Comparison of ENCODE assay signal across 10 cellular contexts in the genomic region with DNA sequence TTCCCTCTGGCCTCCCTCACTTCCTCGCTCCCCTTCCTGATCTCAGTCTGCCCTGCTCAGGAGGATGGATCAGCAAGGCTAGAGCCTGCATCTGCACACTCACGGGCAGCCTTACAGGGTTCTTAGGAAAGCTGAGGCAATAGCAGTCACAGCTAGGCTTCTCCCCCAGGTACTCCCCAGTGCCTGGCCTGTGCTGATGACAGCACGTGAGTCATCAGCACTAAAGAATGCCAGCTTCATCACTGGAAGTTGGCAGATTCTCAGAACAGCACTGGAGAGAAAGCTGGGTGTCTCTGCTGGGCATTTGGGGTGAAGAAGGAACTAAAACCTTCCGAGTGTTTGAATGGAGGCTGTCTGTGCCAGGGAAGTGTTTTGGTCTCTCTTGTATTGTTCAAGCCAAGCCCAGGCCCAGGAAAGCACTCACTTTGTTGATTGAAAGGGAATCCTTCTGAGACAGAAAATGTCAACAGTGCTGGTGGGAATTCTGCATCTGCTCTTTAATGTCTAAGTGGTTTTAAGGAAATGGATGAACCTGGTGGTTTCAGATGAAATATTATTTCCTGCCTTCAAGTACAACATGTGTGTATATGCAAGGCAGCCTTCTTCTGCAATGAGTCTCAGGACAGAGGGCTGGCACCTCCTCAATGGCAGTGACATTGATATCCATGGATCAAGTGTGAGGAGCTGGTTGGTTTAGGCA.
A peak's percentile ranks its signal among the peaks of the same experiment; 100 is the strongest.
DNase-seq lines count a peak whose midpoint lies in the region; ATAC-seq and TF ChIP-seq lines count a peak whose summit lies in the region.
"Had no signal": no experiment of that assay in that cellular context is flagged by ENCODE, and none has a peak within 500 bp of the region (broad histone marks: within the 10 kb centered on the region; RNA-seq: fewer than 3 reads in every experiment).

No MANE protein-coding gene starts in this region.

- H3K4me1 ChIP-seq in Karpas-422 (ENCODE audit: low read length) (peaks cover 12% of the 10 kb centered on the region), mesendoderm (ENCODE audit: control insufficient read depth, low read depth, low read length) (peaks cover 1% of the 10 kb centered on the region)
- no peaks in the 10 kb centered on the region for H3K4me1 ChIP-seq in CD4-positive, alpha-beta memory T cell (ENCODE audit: insufficient read depth, low read length)

- no peak overlapping the region for H2AK5ac ChIP-seq in mesendoderm (ENCODE audit: low read length)

- H3K4me2 ChIP-seq in Karpas-422 (ENCODE audit: low read depth, low read length, poor library complexity, severe bottlenecking), result no peak overlapping the region
- no peak overlapping the region for H3K4me2 ChIP-seq in mesendoderm (ENCODE audit: low read length)

- H3K27me3 ChIP-seq in Karpas-422 (ENCODE audit: low read length), result no peaks in the 10 kb centered on the region
- H3K27me3 ChIP-seq in mesendoderm (ENCODE audit: insufficient read depth, low read length, poor library complexity), result no peaks in the 10 kb centered on the region
- no peaks in the 10 kb centered on the region for H3K27me3 ChIP-seq in CD4-positive, alpha-beta memory T cell (ENCODE audit: insufficient read depth, low read length)

- no peaks in the 10 kb centered on the region for H3K9me3 ChIP-seq in Karpas-422 (ENCODE audit: low read length)
- H3K9me3 ChIP-seq in CD4-positive, alpha-beta memory T cell (ENCODE audit: control insufficient read depth in 1 of 2, low read length in 2 of 2), result no peaks in the 10 kb centered on the region

- no peak overlapping the region for H4K5ac ChIP-seq in mesendoderm (ENCODE audit: low read length)

- ATAC-seq in HG02588 (IDR thresholded peaks at IDR 0.05; ENCODE audit: unreplicated experiment) (no peak), GM21360 (IDR thresholded peaks at IDR 0.05; ENCODE audit: unreplicated experiment) (no peak)
- ATAC-seq: Right ventricle myocardium inferior had no signal

- H3K23ac ChIP-seq in mesendoderm (ENCODE audit: low read length), result no peak overlapping the region

- no peaks in the 10 kb centered on the region for H3K36me3 Mint-ChIP-seq in MCF 10A (ENCODE audit: insufficient read depth, unreplicated experiment)
- no peaks in the 10 kb centered on the region for H3K36me3 Mint-ChIP-seq in CD4-positive, alpha-beta memory T cell
- H3K36me3 Mint-ChIP-seq: activated naive CD4-positive, alpha-beta T cell treated with anti-CD3 and anti-CD28 coated beads, Interleukin-2, amount 50 U/mL, for 24 hours had no signal

- CTCF ChIA-PET in MCF 10A (lab: Yijun Ruan, JAX), result interaction anchor here (1.0 to 1.5 kb wide), 4 partner anchors 19 to 671 kb away, joined by 3 to 5 read pairs (median 3); no protein-coding TSS in a partner anchor
- CTCF ChIA-PET in CD4-positive, alpha-beta memory T cell (lab: Charles Lee; ENCODE audit: partially characterized antibody), result no interaction called here

- no peak overlapping the region for H3K9ac ChIP-seq in Karpas-422 (ENCODE audit: low read length)
- no peak overlapping the region for H3K9ac ChIP-seq in mesendoderm (ENCODE audit: low read length)

- BruUV-seq in MCF 10A (replicated peaks; lab: Mats Ljungman, UMichigan), result no TSS peak

- POLR2A ChIA-PET in MCF 10A (lab: Yijun Ruan, JAX), result interaction anchor here (0.6 to 1.7 kb wide), 4 partner anchors 9 to 744 kb away, joined by 3 to 16 read pairs (median 4); a partner anchor contains a TSS
- POLR2A ChIA-PET in CD4-positive, alpha-beta memory T cell (lab: Charles Lee; ENCODE audit: partially characterized antibody), result no interaction called here

- peak overlapping the region; percentile 35 for H3K56ac ChIP-seq in mesendoderm (ENCODE audit: low read length)

- intact Hi-C loops in MCF 10A (cut with micrococcal nuclease), result no loop called here
- intact Hi-C loops in CD4-positive, alpha-beta memory T cell (cut with micrococcal nuclease), result no loop called here

- no peak overlapping the region for H3K4me3 Mint-ChIP-seq in MCF 10A (ENCODE audit: unreplicated experiment)
- H3K4me3 Mint-ChIP-seq in CD4-positive, alpha-beta memory T cell, result no peak overlapping the region
- H3K4me3 Mint-ChIP-seq: activated naive CD4-positive, alpha-beta T cell treated with anti-CD3 and anti-CD28 coated beads, Interleukin-2, amount 50 U/mL, for 24 hours had no signal

- H3K27ac ChIP-seq in Karpas-422 (ENCODE audit: low read length) (no peak overlapping the region), mesendoderm (ENCODE audit: low read depth, low read length) (no peak overlapping the region)
- no peak overlapping the region for H3K27ac ChIP-seq in CD4-positive, alpha-beta memory T cell (ENCODE audit: low read depth, low read length)

- no CpG with 5 or more reads among the region's 4 CpGs for WGBS in mesendoderm (ENCODE audit: extremely low coverage, insufficient coverage, low lambda C conversion rate)

- no peaks in the 10 kb centered on the region for H3K27me3 Mint-ChIP-seq in MCF 10A (ENCODE audit: insufficient read depth, unreplicated experiment)
- peaks cover 0 to 6% of the 10 kb centered on the region in 2 donors for H3K27me3 Mint-ChIP-seq in CD4-positive, alpha-beta memory T cell
- H3K27me3 Mint-ChIP-seq: activated naive CD4-positive, alpha-beta T cell treated with anti-CD3 and anti-CD28 coated beads, Interleukin-2, amount 50 U/mL, for 24 hours had no signal

- no peak overlapping the region for H3K18ac ChIP-seq in mesendoderm (ENCODE audit: low read length)

- H3K4me1 Mint-ChIP-seq in MCF 10A (ENCODE audit: insufficient read depth, unreplicated experiment), result peaks cover 40% of the 10 kb centered on the region
- H3K4me1 Mint-ChIP-seq in CD4-positive, alpha-beta memory T cell, result no peaks in the 10 kb centered on the region
- H3K4me1 Mint-ChIP-seq: activated naive CD4-positive, alpha-beta T cell treated with anti-CD3 and anti-CD28 coated beads, Interleukin-2, amount 50 U/mL, for 24 hours had no signal

- H3K79me2 ChIP-seq in Karpas-422 (ENCODE audit: low read length) (no peaks in the 10 kb centered on the region), mesendoderm (ENCODE audit: control insufficient read depth, insufficient read depth, low read length) (no peaks in the 10 kb centered on the region)

- no peaks in the 10 kb centered on the region for H3K79me1 ChIP-seq in mesendoderm (ENCODE audit: low read length)

- H3K4me3 ChIP-seq in Karpas-422 (ENCODE audit: low read length) (no peak overlapping the region), mesendoderm (ENCODE audit: low read length) (no peak overlapping the region)
- no peak overlapping the region for H3K4me3 ChIP-seq in CD4-positive, alpha-beta memory T cell (ENCODE audit: low read length in 2 of 2)

- peak; percentile 71 for DNase-seq in DMS53 treated with DMSO at 0.1 percent for 48 hours (lab: John Stamatoyannopoulos, UW; ENCODE audit: unreplicated experiment)
- DNase-seq in Karpas-422, result no peak
- peak; percentile 93 for DNase-seq in MCF 10A (ENCODE audit: unreplicated experiment)
- DNase-seq in mesendoderm, result peak; percentile 76
- DNase-seq in NCI-H2171 treated with DMSO at 0.1 percent for 48 hours (lab: John Stamatoyannopoulos, UW), result no peak
- no peak for DNase-seq in CD4-positive, alpha-beta memory T cell

- H2BK5ac ChIP-seq in mesendoderm (ENCODE audit: low read length), result no peak overlapping the region

- no peak overlapping the region for H2BK15ac ChIP-seq in mesendoderm (replicated peaks; ENCODE audit: low read depth)

- no peaks in the 10 kb centered on the region for H3K9me2 ChIP-seq in Karpas-422 (replicated peaks; ENCODE audit: insufficient read depth, low read length)

- TF ChIP-seq CTCF in MCF 10A (IDR thresholded peaks at IDR 0.05; ENCODE audit: unreplicated experiment), result no peak

- H2AFZ ChIP-seq in Karpas-422 (ENCODE audit: low read length), result 0 out of 2 replicates have a peak overlapping the region, but pooled peaks have one; percentile 17

- H3K36me3 ChIP-seq in Karpas-422 (ENCODE audit: insufficient read depth, low read length), result no peaks in the 10 kb centered on the region
- no peaks in the 10 kb centered on the region for H3K36me3 ChIP-seq in mesendoderm (ENCODE audit: control insufficient read depth, insufficient read depth, low read length)
- no peaks in the 10 kb centered on the region for H3K36me3 ChIP-seq in CD4-positive, alpha-beta memory T cell (ENCODE audit: insufficient read depth, low read length)

- no peak overlapping the region for H4K8ac ChIP-seq in mesendoderm (ENCODE audit: low read depth, low read length)

- H3K4ac ChIP-seq in mesendoderm (ENCODE audit: low read depth, low read length), result no peak overlapping the region

- peak overlapping the region; percentile 73 for H3K27ac Mint-ChIP-seq in MCF 10A (ENCODE audit: low read depth, unreplicated experiment)
- no peak overlapping the region for H3K27ac Mint-ChIP-seq in CD4-positive, alpha-beta memory T cell
- H3K27ac Mint-ChIP-seq: activated naive CD4-positive, alpha-beta T cell treated with anti-CD3 and anti-CD28 coated beads, Interleukin-2, amount 50 U/mL, for 24 hours had no signal

- H2BK120ac ChIP-seq in mesendoderm (ENCODE audit: low read depth, low read length), result no peak overlapping the region

- H3K9me3 Mint-ChIP-seq in MCF 10A (ENCODE audit: unreplicated experiment), result no peaks in the 10 kb centered on the region
- H3K9me3 Mint-ChIP-seq in CD4-positive, alpha-beta memory T cell, result no peaks in the 10 kb centered on the region
- H3K9me3 Mint-ChIP-seq: activated naive CD4-positive, alpha-beta T cell treated with anti-CD3 and anti-CD28 coated beads, Interleukin-2, amount 50 U/mL, for 24 hours had no signal

- no peaks in the 10 kb centered on the region for H4K20me1 ChIP-seq in Karpas-422 (ENCODE audit: insufficient read depth, low read depth, low read length)

Comparison
In these comparisons a context has a peak if more than half of its experiments do, and no peak if none do; other contexts are left out.
1. DNase-seq: peak in DMS53 treated with DMSO at 0.1 percent for 48 hours (single experiment), MCF 10A (single experiment) and mesendoderm (single experiment); none in Karpas-422 (single experiment), NCI-H2171 treated with DMSO at 0.1 percent for 48 hours (single experiment) and CD4-positive, alpha-beta memory T cell (0 of 5).